Comparison of ENCODE assay signal across 8 cellular contexts in the genomic region with DNA sequence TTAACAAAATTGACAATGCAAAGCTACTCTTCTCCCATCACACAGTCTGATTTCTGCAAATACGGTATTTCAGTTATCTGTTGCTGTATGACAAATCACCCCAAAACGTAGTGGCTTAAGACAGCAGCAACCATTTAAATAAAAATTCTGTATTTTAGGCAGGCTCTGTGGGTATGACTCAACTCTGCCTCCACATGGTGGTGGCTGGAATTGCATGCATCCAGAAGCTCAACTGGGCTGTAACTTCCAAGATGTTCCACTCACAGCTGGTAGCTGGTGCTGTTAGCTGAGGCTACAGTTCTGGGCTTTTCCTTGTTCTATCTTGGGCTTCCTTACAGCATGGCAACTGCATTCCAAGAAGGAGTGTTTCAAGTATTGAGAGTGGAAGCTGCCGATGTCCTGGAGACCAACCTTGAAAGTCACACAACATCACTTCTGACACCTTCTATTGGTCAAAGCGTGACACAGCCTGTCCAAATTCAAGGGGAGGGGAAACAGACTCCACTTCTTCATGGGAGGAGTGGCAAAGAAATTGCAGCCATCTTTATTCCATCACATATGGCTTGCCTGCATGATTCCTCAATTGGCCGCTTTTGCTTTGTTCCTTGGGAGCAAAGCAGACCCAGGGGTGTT. TPM values are rescaled to one million over a fixed set of nuclear protein-coding genes. Genes with fewer than 3 reads are reported as not detected.
DNase-seq lines count a peak whose midpoint lies in the region; ATAC-seq, FAIRE-seq and TF ChIP-seq lines count a peak whose summit lies in the region.

No MANE protein-coding gene starts in this region.

- TF ChIP-seq EP300 in esophagus muscularis mucosa (IDR thresholded peaks at IDR 0.05), result no peak

- H3K36me3 ChIP-seq in esophagus muscularis mucosa (no peaks in the 10 kb centered on the region), small intestine (ENCODE audit: control insufficient read depth in 2 of 2, insufficient read depth in 2 of 2, low read length in 2 of 2) (no peaks in the 10 kb centered on the region), uterus (no peaks in the 10 kb centered on the region)

- H3K4me3 ChIP-seq in NB4 (ENCODE audit: low read depth, low read length), result no peak overlapping the region
- H3K4me3 ChIP-seq in esophagus muscularis mucosa, result no peak overlapping the region
- H3K4me3 ChIP-seq in small intestine (ENCODE audit: low read depth in 1 of 2, low read length in 2 of 2), result no peak overlapping the region
- no peak overlapping the region for H3K4me3 ChIP-seq in uterus

- H3K27ac ChIP-seq in esophagus muscularis mucosa (replicated peaks in 1 of 4) (no peak overlapping the region), small intestine (ENCODE audit: low read depth in 1 of 2, low read length in 1 of 2) (no peak overlapping the region), uterus (no peak overlapping the region)

- peaks cover 0 to 16% (median 11%) of the 10 kb centered on the region in 4 donors for H3K9me3 ChIP-seq in esophagus muscularis mucosa
- H3K9me3 ChIP-seq in small intestine (ENCODE audit: control insufficient read depth, low read depth), result no peaks in the 10 kb centered on the region
- H3K9me3 ChIP-seq in uterus, result peaks cover 0 to 5% of the 10 kb centered on the region in 2 donors

- DNase-seq in Daoy (ENCODE audit: low read depth) (peak; percentile 47), NB4 (ENCODE audit: low read depth) (peak; percentile 74), esophagus muscularis mucosa (ENCODE audit: extremely low spot score) (no peak), small intestine (peak; percentile 59), uterus (no peak), SK-N-DZ (ENCODE audit: low spot score) (no peak)
- DNase-seq in activated CD8-positive, alpha-beta memory T cell treated with anti-CD3 and anti-CD28 coated beads for 24 hours, result peak; percentile 83

- FAIRE-seq in small intestine (lab: Jason Lieb, UNC), result no peak

- intact Hi-C loops in esophagus muscularis mucosa (cut with DNase I) (no loop called here), uterus (cut with DNase I; ENCODE audit: low total_unique reads) (no loop called here)

- no peaks in the 10 kb centered on the region for H3K4me1 ChIP-seq in esophagus muscularis mucosa
- no peaks in the 10 kb centered on the region for H3K4me1 ChIP-seq in small intestine (ENCODE audit: control insufficient read depth in 2 of 2, insufficient read depth in 1 of 2, low read depth in 1 of 2, low read length in 1 of 2)
- H3K4me1 ChIP-seq in uterus, result no peaks in the 10 kb centered on the region

- peak; percentile 98 for TF ChIP-seq CTCF in NB4 (IDR thresholded peaks at IDR 0.05; ENCODE audit: low read depth, low read length)
- TF ChIP-seq CTCF in esophagus muscularis mucosa (IDR thresholded peaks at IDR 0.05), result peak; percentile 32 to 66 (median 49)
- TF ChIP-seq CTCF in uterus (IDR thresholded peaks at IDR 0.05), result no peak

- 52% methylated on average over 5 of the region's 5 CpGs for WGBS in esophagus muscularis mucosa
- 61 to 67% (median 65%) methylated on average over 5 of the region's 5 CpGs for WGBS in small intestine, 3 donors

- TF ChIP-seq POLR2A in NB4 (IDR thresholded peaks at IDR 0.05; ENCODE audit: extremely low read depth, insufficient read length), result no peak
- TF ChIP-seq POLR2A in esophagus muscularis mucosa (IDR thresholded peaks at IDR 0.05; ENCODE audit: low read depth), result no peak
- no peak for TF ChIP-seq POLR2A in uterus (IDR thresholded peaks at IDR 0.05)

- ATAC-seq in HG03354 (IDR thresholded peaks at IDR 0.05; ENCODE audit: poor library complexity, severe bottlenecking, unreplicated experiment), result no peak

- H3K27me3 ChIP-seq in esophagus muscularis mucosa (peaks cover 0 to 12% (median 2%) of the 10 kb centered on the region in 4 donors), small intestine (ENCODE audit: control insufficient read depth in 2 of 2, insufficient read depth in 2 of 2, low read length in 2 of 2) (no peaks in the 10 kb centered on the region), uterus (no peaks in the 10 kb centered on the region)

RNA-seq across cellular contexts. Expression of a gene that starts 39.7 kb away (rescaled TPM):
- not detected in 2 replicates for total RNA-seq in Daoy (2014; rRNA removed; shearing (Covaris generic))
- total RNA-seq in esophagus muscularis mucosa (1 to 10 TPM in 1 of 4 donors, not detected in 3; 1.2 TPM), uterus (1 to 10 TPM in 3 of 4 donors, not detected in 1; 1.6 to 3.2 (median 2.1) TPM)
- polyA plus RNA-seq in small intestine, result not detected
- not detected in 2 replicates for polyA plus RNA-seq in SK-N-DZ (2014; cell fraction: cytosol; rRNA removed)
- 0.26 and 0.68 TPM in 2 replicates for polyA plus RNA-seq in SK-N-DZ (2014; cell fraction: nucleus; rRNA removed)

RNA-seq across cellular contexts. Expression of a gene that starts 55.5 kb away (rescaled TPM):
- total RNA-seq in Daoy (2014; rRNA removed; shearing (Covaris generic)), result 6.9 and 7.3 TPM in 2 replicates
- total RNA-seq in esophagus muscularis mucosa (100 to 1,000 TPM in 1 of 4 donors, 10 to 100 TPM in 3; 71.4 to 123 (median 78.5) TPM), uterus (100 to 1,000 TPM in 1 of 4 donors, 10 to 100 TPM in 3; 10.2 to 107 (median 17.2) TPM)
- 10 to 100 TPM; 13.4 to 20.1 (median 17.8) TPM for polyA plus RNA-seq in small intestine
- polyA plus RNA-seq in SK-N-DZ (2014; cell fraction: cytosol; rRNA removed), result 8.2 and 9.6 TPM in 2 replicates
- polyA plus RNA-seq in SK-N-DZ (2014; cell fraction: nucleus; rRNA removed), result 12.2 and 15.4 TPM in 2 replicates

Comparison
In these comparisons a context has a peak if more than half of its experiments do, and no peak if none do; other contexts are left out.
1. DNase-seq: peak in Daoy (single experiment), NB4 (single experiment), activated CD8-positive, alpha-beta memory T cell treated with anti-CD3 and anti-CD28 coated beads for 24 hours (single experiment) and small intestine (single experiment); none in esophagus muscularis mucosa (single experiment), uterus (0 of 2) and SK-N-DZ (single experiment).
2. CTCF ChIP-seq: peak in NB4 (single experiment) and esophagus muscularis mucosa (3 of 3); none in uterus (0 of 4).